ENCODE assay signal across 11 cellular contexts in genomic region chr18:22432672-22433137, GRCh38. TPM values are rescaled to one million over a fixed set of nuclear protein-coding genes. Genes with fewer than 3 reads are reported as not detected.
DNase-seq lines count a peak whose midpoint lies in the region; ATAC-seq and TF ChIP-seq lines count a peak whose summit lies in the region.
"Had no signal": no experiment of that assay in that cellular context is flagged by ENCODE, and none has a peak within 500 bp of the region (broad histone marks: within the 10 kb centered on the region; RNA-seq: fewer than 3 reads in every experiment).

No MANE protein-coding gene starts in this region.

- no peak overlapping the region for H3K14ac ChIP-seq in mesenchymal stem cell (ENCODE audit: low read length in 2 of 2)

- H3K18ac ChIP-seq in mesenchymal stem cell (ENCODE audit: low read depth in 1 of 2, low read length in 2 of 2), result no peak overlapping the region

- no peak overlapping the region for H4K91ac ChIP-seq in mesenchymal stem cell (ENCODE audit: low read length)

- H2BK5ac ChIP-seq in mesenchymal stem cell (ENCODE audit: low read depth, low read length, poor library complexity, severe bottlenecking), result no peak overlapping the region

- TF ChIP-seq CTCF in NB4 (IDR thresholded peaks at IDR 0.05; ENCODE audit: low read depth, low read length) (no peak), epithelial cell of esophagus (IDR thresholded peaks at IDR 0.05; ENCODE audit: insufficient read depth, low read depth, low read length, missing control alignments) (no peak)

- H2BK15ac ChIP-seq in mesenchymal stem cell (ENCODE audit: low read depth, poor library complexity, severe bottlenecking), result no peak overlapping the region

- no peak for TF ChIP-seq POLR2A in NB4 (IDR thresholded peaks at IDR 0.05; ENCODE audit: extremely low read depth, insufficient read length)

- no peaks in the 10 kb centered on the region for H3K79me1 ChIP-seq in mesenchymal stem cell (replicated peaks; ENCODE audit: low read length, poor library complexity, severe bottlenecking)

- peak overlapping the region; percentile 60 for H3K9ac ChIP-seq in mesenchymal stem cell (ENCODE audit: low read length)

- no peaks in the 10 kb centered on the region for H3K36me3 ChIP-seq in ACC112 (ENCODE audit: insufficient read depth, low read length)
- no peaks in the 10 kb centered on the region for H3K36me3 ChIP-seq in mesenchymal stem cell (ENCODE audit: control insufficient read depth in 1 of 2, insufficient read depth in 2 of 2, low read depth in 1 of 2, low read length in 2 of 2)

- no peak overlapping the region for H3K23ac ChIP-seq in mesenchymal stem cell (ENCODE audit: low read length in 2 of 2)

- H3K4ac ChIP-seq in mesenchymal stem cell (ENCODE audit: low read depth in 1 of 2, low read length in 2 of 2), result peak overlapping the region in 1 of 2 experiments; percentile 2

- H3K4me3 ChIP-seq in ACC112 (ENCODE audit: low read depth, low read length) (peak overlapping the region; percentile 45), NB4 (ENCODE audit: low read depth, low read length) (no peak overlapping the region), epithelial cell of esophagus (ENCODE audit: low read length) (no peak overlapping the region), mesenchymal stem cell (ENCODE audit: insufficient read depth in 1 of 2, low read depth in 1 of 2, low read length in 2 of 2) (no peak overlapping the region)

- H3K79me2 ChIP-seq in ACC112 (ENCODE audit: control insufficient read depth, insufficient read depth, low read length, unreplicated experiment), result no peaks in the 10 kb centered on the region

- 51% methylated on average over 10 of the region's 12 CpGs for WGBS in mesenchymal stem cell

- H3K4me1 ChIP-seq in ACC112 (ENCODE audit: control insufficient read depth, insufficient read depth, low read length, unreplicated experiment), result peaks cover 37% of the 10 kb centered on the region
- H3K4me1 ChIP-seq in mesenchymal stem cell (ENCODE audit: control insufficient read depth, insufficient read depth, low read depth, low read length), result peaks cover 5% of the 10 kb centered on the region

- H3K27ac ChIP-seq in ACC112 (ENCODE audit: low read depth, low read length) (peak overlapping the region; percentile 70), mesenchymal stem cell (ENCODE audit: low read length, poor library complexity, severe bottlenecking) (no peak overlapping the region)

- H3K4me2 ChIP-seq in mesenchymal stem cell (ENCODE audit: low read length, poor library complexity, severe bottlenecking), result no peak overlapping the region

- ATAC-seq in HG03039 (IDR thresholded peaks at IDR 0.05; ENCODE audit: unreplicated experiment) (no peak), GM21423 (IDR thresholded peaks at IDR 0.05; ENCODE audit: unreplicated experiment) (no peak)

- DNase-seq in NB4 (ENCODE audit: low read depth), result peak; percentile 20
- peak; percentile 95 for DNase-seq in epithelial cell of esophagus (ENCODE audit: low read depth)
- DNase-seq in mesenchymal stem cell, result peak; percentile 90
- no peak for DNase-seq in NCI-H187 (lab: John Stamatoyannopoulos, UW)
- DNase-seq in COR-L47 (lab: John Stamatoyannopoulos, UW), result no peak
- DNase-seq: activated naive CD4-positive, alpha-beta T cell treated with anti-CD3 and anti-CD28 coated beads, Interleukin-2, amount 50 U/mL, for 16 hours; SHP77 had no signal

- H2AFZ ChIP-seq in ACC112 (ENCODE audit: low read length, unreplicated experiment) (peak overlapping the region; percentile 25), mesenchymal stem cell (ENCODE audit: low read depth, low read length) (no peak overlapping the region)

- no peak overlapping the region for H2AK5ac ChIP-seq in mesenchymal stem cell (ENCODE audit: low read length, severe bottlenecking)

- no peak overlapping the region for H2BK120ac ChIP-seq in mesenchymal stem cell (ENCODE audit: low read depth, low read length)

- H3K27me3 ChIP-seq in ACC112 (ENCODE audit: insufficient read depth, low read length), result no peaks in the 10 kb centered on the region
- H3K27me3 ChIP-seq in mesenchymal stem cell (ENCODE audit: control insufficient read depth in 1 of 2, insufficient read depth in 1 of 2, low read length in 2 of 2), result no peaks in the 10 kb centered on the region

- H3K9me3 ChIP-seq in mesenchymal stem cell (ENCODE audit: control insufficient read depth, low read length), result no peaks in the 10 kb centered on the region

- no peak overlapping the region for H2BK12ac ChIP-seq in mesenchymal stem cell (ENCODE audit: low read length in 2 of 2)

- peak overlapping the region; percentile 54 for H4K8ac ChIP-seq in mesenchymal stem cell (ENCODE audit: low read length)

RNA-seq across cellular contexts. Expression of gene CTAGE1, which starts 15.0 kb away (rescaled TPM):
- 0.03 TPM for polyA plus RNA-seq in mesenchymal stem cell (2013, experiment 1 of 2)
- 0.01 TPM for polyA plus RNA-seq in mesenchymal stem cell (2013, experiment 2 of 2)
- polyA plus RNA-seq: CD14-positive monocyte had no signal

Comparison
In these comparisons a context has a peak if more than half of its experiments do, and no peak if none do; other contexts are left out.
1. DNase-seq: peak in NB4 (single experiment), epithelial cell of esophagus (single experiment) and mesenchymal stem cell (single experiment); none in NCI-H187 (0 of 2) and COR-L47 (single experiment).